Comparison of ENCODE assay signal across 25 cellular contexts in the genomic region with DNA sequence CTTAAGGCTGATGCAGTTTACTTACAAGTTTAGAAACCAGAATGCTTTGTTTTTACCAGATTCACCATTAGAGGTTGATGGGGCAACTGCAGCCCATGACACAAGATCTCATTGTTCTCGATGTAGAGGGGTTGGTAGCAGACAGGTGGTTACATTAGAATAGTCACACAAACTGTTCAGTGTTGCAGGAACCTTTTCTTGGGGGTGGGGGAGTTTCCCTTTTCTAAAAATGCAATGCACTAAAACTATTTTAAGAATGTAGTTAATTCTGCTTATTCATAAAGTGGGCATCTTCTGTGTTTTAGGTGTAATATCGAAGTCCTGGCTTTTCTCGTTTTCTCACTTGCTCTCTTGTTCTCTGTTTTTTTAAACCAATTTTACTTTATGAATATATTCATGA.
A peak's percentile ranks its signal among the peaks of the same experiment; 100 is the strongest.
DNase-seq lines count a peak whose midpoint lies in the region; ATAC-seq and TF ChIP-seq lines count a peak whose summit lies in the region.
"Had no signal": no experiment of that assay in that cellular context is flagged by ENCODE, and none has a peak within 500 bp of the region (broad histone marks: within the 10 kb centered on the region; RNA-seq: fewer than 3 reads in every experiment).

No MANE protein-coding gene starts in this region.

- H3K36me3 Mint-ChIP-seq in activated naive CD8-positive, alpha-beta T cell, result peaks cover 25% of the 10 kb centered on the region
- H3K36me3 Mint-ChIP-seq in activated naive CD8-positive, alpha-beta T cell treated with anti-CD3 and anti-CD28 coated beads, Interleukin-2, amount 50 U/mL, for 24 hours (ENCODE audit: low read depth), result peaks cover 25% of the 10 kb centered on the region
- peaks cover 69% of the 10 kb centered on the region for H3K36me3 Mint-ChIP-seq in endothelial cell (ENCODE audit: low read depth, unreplicated experiment)

- TF ChIP-seq CTCF in endothelial cell (IDR thresholded peaks at IDR 0.05; ENCODE audit: unreplicated experiment), result no peak

- no peaks in the 10 kb centered on the region for H3K9me3 Mint-ChIP-seq in activated naive CD8-positive, alpha-beta T cell (ENCODE audit: low read depth)
- H3K9me3 Mint-ChIP-seq in activated naive CD8-positive, alpha-beta T cell treated with anti-CD3 and anti-CD28 coated beads, Interleukin-2, amount 50 U/mL, for 24 hours, result no peaks in the 10 kb centered on the region
- H3K9me3 Mint-ChIP-seq in endothelial cell (ENCODE audit: unreplicated experiment), result no peaks in the 10 kb centered on the region
- H3K9me3 Mint-ChIP-seq: CD4-positive, CD25-positive, alpha-beta regulatory T cell; memory B cell; stimulated activated naive CD8-positive, alpha-beta T cell treated with anti-CD3 and anti-CD28 coated beads, Interleukin-15, amount 100 ng/mL, for 72 hours had no signal

- H3K4me3 Mint-ChIP-seq in activated naive CD8-positive, alpha-beta T cell, result no peak overlapping the region
- no peak overlapping the region for H3K4me3 Mint-ChIP-seq in activated naive CD8-positive, alpha-beta T cell treated with anti-CD3 and anti-CD28 coated beads, Interleukin-2, amount 50 U/mL, for 24 hours
- H3K4me3 Mint-ChIP-seq in endothelial cell (ENCODE audit: unreplicated experiment), result peak overlapping the region; percentile 1
- H3K4me3 Mint-ChIP-seq: CD4-positive, CD25-positive, alpha-beta regulatory T cell; memory B cell; neural crest cell; stimulated activated naive CD8-positive, alpha-beta T cell treated with anti-CD3 and anti-CD28 coated beads, Interleukin-15, amount 100 ng/mL, for 72 hours; T-helper 17 cell had no signal

- H3K27me3 Mint-ChIP-seq in activated naive CD8-positive, alpha-beta T cell, result no peaks in the 10 kb centered on the region
- no peaks in the 10 kb centered on the region for H3K27me3 Mint-ChIP-seq in activated naive CD8-positive, alpha-beta T cell treated with anti-CD3 and anti-CD28 coated beads, Interleukin-2, amount 50 U/mL, for 24 hours
- H3K27me3 Mint-ChIP-seq in endothelial cell (ENCODE audit: unreplicated experiment), result peaks cover 15% of the 10 kb centered on the region
- H3K27me3 Mint-ChIP-seq: CD4-positive, CD25-positive, alpha-beta regulatory T cell; memory B cell; stimulated activated naive CD8-positive, alpha-beta T cell treated with anti-CD3 and anti-CD28 coated beads, Interleukin-15, amount 100 ng/mL, for 72 hours; T-helper 17 cell had no signal

- DNase-seq in activated naive CD8-positive, alpha-beta T cell treated with anti-CD3 and anti-CD28 coated beads, Interleukin-2, amount 50 U/mL, for 24 hours, result no peak
- DNase-seq in endothelial cell (ENCODE audit: low spot score) (no peak), COLO668 (lab: John Stamatoyannopoulos, UW; ENCODE audit: unreplicated experiment) (no peak), NCI-H1694 treated with DMSO at 0.1 percent for 48 hours (lab: John Stamatoyannopoulos, UW) (no peak)
- DNase-seq: activated T-cell treated with anti-CD3 and anti-CD28 coated beads, Interleukin-2, amount 50 U/mL, for 48 hours; adrenal gland; AML-193; CD4-positive, CD25-positive, alpha-beta regulatory T cell; central memory CD4-positive, alpha-beta T cell; KG1; left lung; NCI-H2029 treated with DMSO at 0.1 percent for 48 hours; NCI-H69; Right ventricle myocardium superior; spleen; stimulated activated CD4-positive, alpha-beta T cell treated with anti-CD3 and anti-CD28 coated beads, Interleukin-2, amount 100 ng/mL, for 24 hours; stimulated activated naive CD8-positive, alpha-beta T cell treated with anti-CD3 and anti-CD28 coated beads, Interleukin-15, amount 100 ng/mL, for 72 hours; T-helper 17 cell had no signal

- no peak for ATAC-seq in activated naive CD8-positive, alpha-beta T cell treated with anti-CD3 and anti-CD28 coated beads, Interleukin-2, amount 50 U/mL, for 24 hours
- ATAC-seq in HG03432 (IDR thresholded peaks at IDR 0.05; ENCODE audit: unreplicated experiment), result peak; percentile 69
- no peak for ATAC-seq in GM18519 (IDR thresholded peaks at IDR 0.05; ENCODE audit: low FRiP score, unreplicated experiment)
- no peak for ATAC-seq in HG02840 (IDR thresholded peaks at IDR 0.05; ENCODE audit: low FRiP score, unreplicated experiment)
- ATAC-seq: A549; left lung; stimulated activated naive CD8-positive, alpha-beta T cell treated with anti-CD3 and anti-CD28 coated beads, Interleukin-15, amount 100 ng/mL, for 72 hours; T-helper 17 cell had no signal

- peaks cover 2% of the 10 kb centered on the region for H3K4me1 Mint-ChIP-seq in activated naive CD8-positive, alpha-beta T cell (ENCODE audit: low read depth)
- peaks cover 9% of the 10 kb centered on the region for H3K4me1 Mint-ChIP-seq in activated naive CD8-positive, alpha-beta T cell treated with anti-CD3 and anti-CD28 coated beads, Interleukin-2, amount 50 U/mL, for 24 hours
- peaks cover 37% of the 10 kb centered on the region for H3K4me1 Mint-ChIP-seq in endothelial cell (ENCODE audit: unreplicated experiment)
- H3K4me1 Mint-ChIP-seq: memory B cell had no signal

- H3K27ac Mint-ChIP-seq in activated naive CD8-positive, alpha-beta T cell, result peak overlapping the region; percentile 50
- no peak overlapping the region for H3K27ac Mint-ChIP-seq in activated naive CD8-positive, alpha-beta T cell treated with anti-CD3 and anti-CD28 coated beads, Interleukin-2, amount 50 U/mL, for 24 hours
- H3K27ac Mint-ChIP-seq in endothelial cell (ENCODE audit: unreplicated experiment), result no peak overlapping the region
- H3K27ac Mint-ChIP-seq: memory B cell had no signal
